Comparison of ENCODE assay signal across 8 cellular contexts in the genomic region with DNA sequence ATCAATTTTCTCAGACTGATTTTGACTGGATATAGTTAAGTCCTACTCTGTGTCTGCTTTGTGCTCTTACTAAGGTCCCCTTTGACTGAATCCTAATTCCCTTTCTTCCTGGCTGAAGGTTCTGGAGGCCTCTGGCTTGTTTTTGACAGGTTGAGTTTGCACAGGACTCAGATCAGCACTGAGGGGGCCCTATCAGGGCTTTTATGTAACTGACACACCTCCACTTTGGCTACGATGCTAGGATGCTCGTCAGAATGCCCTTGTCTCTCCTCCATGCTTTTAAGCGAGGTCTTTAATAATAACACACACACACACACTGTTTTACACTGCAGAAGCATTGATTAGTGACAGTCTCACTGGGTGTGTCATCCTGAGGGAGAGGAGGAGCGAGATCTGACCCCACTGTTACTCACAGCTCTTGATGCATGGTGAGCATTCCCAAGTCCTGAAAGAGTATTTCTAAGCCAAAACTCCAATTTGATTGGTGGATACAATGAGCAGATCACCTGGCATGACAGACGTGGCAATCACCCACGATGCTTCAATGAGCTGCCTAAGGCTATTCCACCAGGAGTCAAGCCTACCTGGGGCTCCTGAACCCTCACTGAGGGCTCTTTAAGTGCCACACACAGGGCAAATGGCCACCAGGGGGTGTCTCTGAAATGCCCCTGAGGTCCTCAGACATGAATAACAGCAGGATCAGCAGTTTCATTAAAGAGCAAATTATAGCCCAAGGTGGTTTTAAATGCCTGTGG.
DNase-seq lines count a peak whose midpoint lies in the region; ATAC-seq and TF ChIP-seq lines count a peak whose summit lies in the region.

No MANE protein-coding gene starts in this region.

- H3K27ac ChIP-seq in foreskin keratinocyte (peak overlapping the region; percentile 87), upper lobe of left lung (no peak overlapping the region)

- H3K4me3 ChIP-seq in upper lobe of left lung, result no peak overlapping the region

- TF ChIP-seq EP300 in upper lobe of left lung (IDR thresholded peaks at IDR 0.05), result no peak

- TF ChIP-seq POLR2A in upper lobe of left lung (IDR thresholded peaks at IDR 0.05), result no peak

- TF ChIP-seq CTCF in GM20000 (IDR thresholded peaks at IDR 0.05; ENCODE audit: extremely low read depth, missing control alignments) (peak; percentile 13), foreskin keratinocyte (conservative IDR thresholded peaks at IDR 0.05) (peak; percentile 88), upper lobe of left lung (IDR thresholded peaks at IDR 0.05) (peak in 4 of 6 experiments; percentile 16 to 34 (median 28))

- 60 to 82% methylated on average over 6 of the region's 6 CpGs for WGBS in upper lobe of left lung, 2 donors

- no peaks in the 10 kb centered on the region for H3K27me3 ChIP-seq in foreskin keratinocyte
- no peaks in the 10 kb centered on the region for H3K27me3 ChIP-seq in upper lobe of left lung

- ATAC-seq in foreskin keratinocyte (peak; percentile 96), upper lobe of left lung (ENCODE audit: low FRiP score in 2 of 2) (peak in 1 of 2 donors; percentile 40), HG03196 (IDR thresholded peaks at IDR 0.05; ENCODE audit: unreplicated experiment) (no peak), HG02938 (IDR thresholded peaks at IDR 0.05; ENCODE audit: unreplicated experiment) (no peak)

- H3K36me3 ChIP-seq in upper lobe of left lung, result no peaks in the 10 kb centered on the region

- no peaks in the 10 kb centered on the region for H3K9me3 ChIP-seq in upper lobe of left lung

- peak; percentile 9 for DNase-seq in AG08395 (ENCODE audit: low spot score)
- no peak for DNase-seq in GM20000 (ENCODE audit: low spot score)
- DNase-seq in T1000 (lab: John Stamatoyannopoulos, UW), result peak; percentile 25
- DNase-seq in foreskin keratinocyte, result peak; percentile 94 to 96
- DNase-seq in upper lobe of left lung, result peak in 1 of 2 donors; percentile 53
- DNase-seq in AG08396 (ENCODE audit: low spot score), result no peak

- peaks cover 15% of the 10 kb centered on the region for H3K4me1 ChIP-seq in foreskin keratinocyte
- peaks cover 0 to 3% (median under 1%) of the 10 kb centered on the region in 4 donors for H3K4me1 ChIP-seq in upper lobe of left lung

Comparison
In these comparisons a context has a peak if more than half of its experiments do, and no peak if none do; other contexts are left out.
1. DNase-seq: peak in AG08395 (single experiment), T1000 (single experiment) and foreskin keratinocyte (2 of 2); none in GM20000 (single experiment) and AG08396 (single experiment).
2. CTCF ChIP-seq: peak in every context shown above with its lines; median percentile 88 in foreskin keratinocyte; 28 in upper lobe of left lung; 13 in GM20000.